ENCODE assay signal across 22 cellular contexts in the genomic region with DNA sequence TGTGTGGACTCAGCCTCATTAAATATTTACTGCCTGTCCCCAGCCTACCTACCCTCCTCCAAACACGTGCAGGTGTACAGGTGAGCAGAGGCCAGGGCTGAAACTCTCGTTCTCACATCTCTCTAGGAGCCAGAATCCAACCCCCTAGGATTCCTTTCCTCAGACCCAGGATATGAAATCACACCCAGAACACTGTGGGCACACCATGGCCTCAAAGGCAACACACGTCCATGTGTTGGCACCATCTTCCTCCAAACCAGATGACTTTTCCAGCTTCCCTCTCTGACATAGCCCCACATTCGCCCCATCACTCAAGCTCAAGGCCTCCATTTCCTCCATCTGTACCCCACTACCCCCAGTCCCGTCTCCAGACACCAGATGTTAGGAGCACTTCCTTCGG.
"Had no signal": no experiment of that assay in that cellular context is flagged by ENCODE, and none has a peak within 500 bp of the region (broad histone marks: within the 10 kb centered on the region; RNA-seq: fewer than 3 reads in every experiment).

No MANE protein-coding gene starts in this region.

- H3K4me3 ChIP-seq: ascending aorta, esophagus squamous epithelium, lower lobe of right lung, psoas muscle, tibial artery, uterus had no signal

- H3K27me3 Mint-ChIP-seq: activated CD8-positive, alpha-beta memory T cell treated with anti-CD3 and anti-CD28 coated beads, Interleukin-2, amount 10 ng/mL, durations not matched to agents 7 days and 5 days had no signal

- FAIRE-seq: islet of Langerhans had no signal

- H3K4me1 ChIP-seq: ascending aorta, psoas muscle, tibial artery, uterus had no signal

- H3K9me3 ChIP-seq: ascending aorta, esophagus squamous epithelium, lower lobe of right lung, psoas muscle, tibial artery, uterus had no signal

- H3K36me3 ChIP-seq: ascending aorta, esophagus squamous epithelium, lower lobe of right lung, tibial artery, uterus had no signal

- H3K4me3 Mint-ChIP-seq: activated CD4-positive, alpha-beta memory T cell treated with anti-CD3 and anti-CD28 coated beads, Interleukin-2, amount 10 ng/mL, durations not matched to agents 7 days and 5 days; activated CD8-positive, alpha-beta memory T cell treated with anti-CD3 and anti-CD28 coated beads, Interleukin-2, amount 10 ng/mL, durations not matched to agents 7 days and 5 days; dendritic cell treated with granulocyte-macrophage colony-stimulating factor and Interleukin-4, amounts not matched to agents 40 ng/mL and 50 ng/mL, for 4 days; nephron; stimulated activated naive B cell treated with anti-CD40 and anti-IgM and Interleukin-4, amounts not matched to agents 10 μg/mL and 1 μg/mL and 100 μg/mL, for 72 hours had no signal

- H3K27me3 ChIP-seq: ascending aorta, esophagus squamous epithelium, tibial artery, uterus had no signal

- H3K36me3 Mint-ChIP-seq: stimulated activated naive B cell treated with anti-CD40 and anti-IgM and Interleukin-4, amounts not matched to agents 10 μg/mL and 1 μg/mL and 100 μg/mL, for 72 hours had no signal

- H3K9me3 Mint-ChIP-seq: dendritic cell treated with granulocyte-macrophage colony-stimulating factor and Interleukin-4, amounts not matched to agents 40 ng/mL and 50 ng/mL, for 4 days had no signal

- ATAC-seq: activated CD8-positive, alpha-beta memory T cell treated with anti-CD3 and anti-CD28 coated beads, Interleukin-2, amount 10 ng/mL, durations not matched to agents 7 days and 5 days; left colon; lower lobe of right lung; psoas muscle; right cardiac atrium; stimulated activated naive B cell treated with anti-CD40 and anti-IgM and Interleukin-4, amounts not matched to agents 10 μg/mL and 1 μg/mL and 100 μg/mL, for 72 hours had no signal

- H3K27ac Mint-ChIP-seq: activated CD4-positive, alpha-beta memory T cell treated with anti-CD3 and anti-CD28 coated beads, Interleukin-2, amount 10 ng/mL, durations not matched to agents 7 days and 5 days; activated CD8-positive, alpha-beta memory T cell treated with anti-CD3 and anti-CD28 coated beads, Interleukin-2, amount 10 ng/mL, durations not matched to agents 7 days and 5 days; dendritic cell treated with granulocyte-macrophage colony-stimulating factor and Interleukin-4, amounts not matched to agents 40 ng/mL and 50 ng/mL, for 4 days; nephron; stimulated activated naive B cell treated with anti-CD40 and anti-IgM and Interleukin-4, amounts not matched to agents 10 μg/mL and 1 μg/mL and 100 μg/mL, for 72 hours had no signal

- DNase-seq: activated CD4-positive, alpha-beta memory T cell treated with anti-CD3 and anti-CD28 coated beads, Interleukin-2, amount 10 ng/mL, durations not matched to agents 7 days and 5 days; activated CD4-positive, alpha-beta T cell treated with anti-CD3 and anti-CD28 coated beads for 48 hours; activated CD4-positive, CD25-positive, alpha-beta regulatory T cell; activated CD8-positive, alpha-beta memory T cell treated with anti-CD3 and anti-CD28 coated beads, Interleukin-2, amount 10 ng/mL, durations not matched to agents 7 days and 5 days; activated naive CD4-positive, alpha-beta T cell treated with anti-CD3 and anti-CD28 coated beads, Interleukin-2, amount 50 U/mL, for 16 hours; activated T-cell treated with anti-CD3 and anti-CD28 coated beads, Interleukin-2, amount 50 U/mL, for 1 hour; effector CD8-positive, alpha-beta T cell; esophagus squamous epithelium; left colon; lower lobe of right lung; right cardiac atrium; stimulated activated CD4-positive, alpha-beta T cell treated with anti-CD3 and anti-CD28 coated beads, Interleukin-4, amount 100 ng/mL, for 4 hours; stimulated activated naive B cell treated with anti-CD40 and anti-IgM and Interleukin-4, amounts not matched to agents 10 μg/mL and 1 μg/mL and 100 μg/mL, for 72 hours; substantia nigra; T1000; uterus had no signal

- H3K27ac ChIP-seq: ascending aorta, esophagus squamous epithelium, lower lobe of right lung, psoas muscle, tibial artery, uterus had no signal
